Comparison of ENCODE assay signal across 14 cellular contexts in the genomic region with DNA sequence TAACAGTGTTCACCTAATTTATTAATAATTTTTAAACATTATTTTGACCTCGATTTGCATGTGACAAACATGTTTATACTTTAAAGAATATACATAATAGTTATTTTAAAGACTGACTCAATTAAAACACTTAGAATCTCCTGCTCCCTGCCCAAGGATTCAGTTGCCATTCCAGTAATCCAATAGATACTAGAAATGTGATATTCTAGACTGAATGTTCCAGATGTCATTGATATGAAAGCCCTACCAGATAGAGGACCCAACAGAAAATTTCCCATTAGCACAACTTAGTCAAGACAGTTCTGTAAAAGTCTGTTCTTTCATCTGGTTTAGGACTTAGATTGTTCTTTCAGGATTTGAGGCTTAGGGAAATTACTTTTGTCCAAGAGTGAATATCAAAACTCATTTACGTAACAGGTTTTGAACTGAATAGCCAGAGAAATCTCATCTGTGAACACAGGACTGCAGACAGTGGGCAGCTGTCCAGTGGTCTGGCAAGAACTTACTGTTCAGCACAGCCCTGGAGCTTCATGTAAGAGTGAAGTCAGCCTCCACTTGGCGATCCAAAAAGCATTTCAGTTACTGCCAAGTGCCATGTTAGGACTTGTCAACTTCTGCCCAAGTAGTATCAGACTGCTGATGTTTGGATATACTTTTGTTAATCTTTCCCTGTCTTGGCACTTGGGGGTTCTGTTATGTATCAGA.
DNase-seq lines count a peak whose midpoint lies in the region; TF ChIP-seq lines count a peak whose summit lies in the region.
"Had no signal": no experiment of that assay in that cellular context is flagged by ENCODE, and none has a peak within 500 bp of the region (broad histone marks: within the 10 kb centered on the region; RNA-seq: fewer than 3 reads in every experiment).

No MANE protein-coding gene starts in this region.

- H3F3A ChIP-seq in neural progenitor cell (ENCODE audit: low read depth): peaks cover 3% of the 10 kb centered on the region

- no peaks in the 10 kb centered on the region for H3K9me3 Mint-ChIP-seq in neural progenitor cell
- H3K9me3 Mint-ChIP-seq: neural crest cell, type B pancreatic cell had no signal

- H3K27ac Mint-ChIP-seq in neural progenitor cell: no peak overlapping the region
- H3K27ac Mint-ChIP-seq: type B pancreatic cell had no signal

- H3K4me1 Mint-ChIP-seq in neural progenitor cell: peaks cover 2% of the 10 kb centered on the region

- peaks cover 8% of the 10 kb centered on the region for H3K4me1 ChIP-seq in neural progenitor cell

- DNase-seq in MG63 (peak; percentile 88), dorsolateral prefrontal cortex (peak in 7 of 10 donors; percentile 21 to 66 (median 49)), iris pigment epithelial cell (ENCODE audit: low read depth) (peak; percentile 76), substantia nigra (lab: John Stamatoyannopoulos, UW) (peak in 28 of 49 donors; percentile 3 to 66 (median 39)), iPS-NIHi7 (ENCODE audit: extremely low spot score) (no peak), neural progenitor cell (ENCODE audit: low spot score) (no peak), SK-N-DZ (ENCODE audit: low spot score) (no peak)
- no peak for DNase-seq in activated effector memory CD4-positive, alpha-beta T cell treated with Interleukin-2 at 50 U/mL for 16 hours
- DNase-seq: activated CD8-positive, alpha-beta memory T cell treated with anti-CD3 and anti-CD28 coated beads, Interleukin-2, amount 50 U/mL, for 48 hours; Karpas-422; stimulated activated CD4-positive, alpha-beta T cell treated with anti-CD3 and anti-CD28 coated beads, Interleukin-4, amount 100 ng/mL, for 24 hours; T-helper 2 cell had no signal

- H2AFZ ChIP-seq in neural progenitor cell (replicated peaks): no peak overlapping the region

- H3K79me2 ChIP-seq in neural progenitor cell (ENCODE audit: low read depth): no peaks in the 10 kb centered on the region

- intact Hi-C loops in dorsolateral prefrontal cortex (cut with DNase I): loop anchor here in 1 of 2 donors (10.0 kb wide), 1 partner anchor 77 kb away; the partner anchor contains the start of gene OSBPL6

- H3K4me3 ChIP-seq in MG63 (no peak overlapping the region), dorsolateral prefrontal cortex (no peak overlapping the region), neural progenitor cell (no peak overlapping the region)

- no peak overlapping the region for H3K4me3 Mint-ChIP-seq in neural progenitor cell
- H3K4me3 Mint-ChIP-seq: neural crest cell, type B pancreatic cell had no signal

- H3K27me3 ChIP-seq in MG63 (no peaks in the 10 kb centered on the region), dorsolateral prefrontal cortex (no peaks in the 10 kb centered on the region), neural progenitor cell (no peaks in the 10 kb centered on the region)

- no peak overlapping the region for H3K4me2 ChIP-seq in neural progenitor cell

- H3K36me3 Mint-ChIP-seq in neural progenitor cell: no peaks in the 10 kb centered on the region
- H3K36me3 Mint-ChIP-seq: type B pancreatic cell had no signal

- no peak overlapping the region for H3K9ac ChIP-seq in neural progenitor cell

- no peaks in the 10 kb centered on the region for H3K9me3 ChIP-seq in MG63
- no peaks in the 10 kb centered on the region for H3K9me3 ChIP-seq in neural progenitor cell (ENCODE audit: low read depth)

- TF ChIP-seq CTCF in dorsolateral prefrontal cortex (IDR thresholded peaks at IDR 0.05 in 54 of 56, conservative IDR thresholded peaks at IDR 0.05 in 2 of 56; ENCODE audit: low read depth in 1 of 56, partially characterized antibody in 56 of 56) (no peak), neural progenitor cell (IDR thresholded peaks at IDR 0.05) (no peak)

- H3K36me3 ChIP-seq in MG63 (no peaks in the 10 kb centered on the region), neural progenitor cell (no peaks in the 10 kb centered on the region)

- no peaks in the 10 kb centered on the region for H3K27me3 Mint-ChIP-seq in neural progenitor cell (ENCODE audit: insufficient read depth, low read depth)
- H3K27me3 Mint-ChIP-seq: type B pancreatic cell had no signal

- H4K20me1 ChIP-seq in neural progenitor cell (ENCODE audit: low read depth): no peaks in the 10 kb centered on the region

- H3K27ac ChIP-seq in dorsolateral prefrontal cortex: peak overlapping the region in 15 of 59 donors; percentile 3 to 48 (median 28)
- no peak overlapping the region for H3K27ac ChIP-seq in substantia nigra (ENCODE audit: low read depth, low read length, poor library complexity, severe bottlenecking)
- no peak overlapping the region for H3K27ac ChIP-seq in neural progenitor cell

Comparison
In these comparisons a context has a peak if more than half of its experiments do, and no peak if none do; other contexts are left out.
1. DNase-seq: peak in MG63 (single experiment), dorsolateral prefrontal cortex (7 of 10), iris pigment epithelial cell (single experiment) and substantia nigra (28 of 49); none in iPS-NIHi7 (single experiment), neural progenitor cell (single experiment), SK-N-DZ (single experiment) and activated effector memory CD4-positive, alpha-beta T cell treated with Interleukin-2 at 50 U/mL for 16 hours (single experiment).